In the genomic region with DNA sequence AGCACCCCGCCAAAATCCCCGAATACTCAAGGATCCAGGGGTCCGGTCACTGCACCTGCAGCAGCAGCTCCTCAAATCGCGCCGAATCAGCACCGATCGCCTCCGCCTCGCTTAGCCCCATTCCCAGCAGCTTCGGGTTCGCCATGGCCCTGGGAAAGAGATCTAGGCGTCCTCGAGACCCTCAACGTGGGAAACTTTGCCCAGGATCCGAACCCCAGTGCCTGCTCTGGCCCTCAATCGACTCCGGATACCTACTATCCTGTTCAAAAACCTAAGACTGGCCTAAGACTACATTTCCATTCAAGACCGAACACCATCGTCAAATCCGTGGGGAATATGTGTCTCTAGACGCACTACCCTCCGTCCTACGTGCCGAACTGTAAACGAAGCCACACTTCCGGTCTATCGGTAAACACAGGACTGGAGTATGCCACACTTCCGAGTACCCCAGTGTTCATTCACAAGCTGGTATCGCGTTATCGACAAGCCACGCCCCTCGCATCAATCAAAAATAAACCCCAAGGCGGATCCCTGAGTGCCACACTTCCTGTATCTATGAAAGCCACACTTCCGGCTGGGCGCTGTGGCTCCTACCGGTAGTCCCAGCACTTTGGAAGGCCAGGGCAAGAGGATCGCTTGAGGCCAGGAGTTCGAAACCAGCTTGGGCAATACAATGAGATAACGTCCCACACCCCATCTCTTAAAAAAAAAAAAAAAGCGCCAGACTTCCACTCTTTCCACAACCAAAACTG, we compare ENCODE assay signal across 1 cellular context.
TF ChIP-seq lines count a peak whose summit lies in the region.

TSS of gene PIH1D1 (minus strand) at position 385 of the 752 bp plus-strand sequence. CDS start at position 145, 240 bp downstream.

TF ChIP-seq in K562, 482 proteins besides CTCF, POLR2A, EP300 and RAD21 (continued from another document and continues in another):
- TF ChIP-seq, protein P1, sequence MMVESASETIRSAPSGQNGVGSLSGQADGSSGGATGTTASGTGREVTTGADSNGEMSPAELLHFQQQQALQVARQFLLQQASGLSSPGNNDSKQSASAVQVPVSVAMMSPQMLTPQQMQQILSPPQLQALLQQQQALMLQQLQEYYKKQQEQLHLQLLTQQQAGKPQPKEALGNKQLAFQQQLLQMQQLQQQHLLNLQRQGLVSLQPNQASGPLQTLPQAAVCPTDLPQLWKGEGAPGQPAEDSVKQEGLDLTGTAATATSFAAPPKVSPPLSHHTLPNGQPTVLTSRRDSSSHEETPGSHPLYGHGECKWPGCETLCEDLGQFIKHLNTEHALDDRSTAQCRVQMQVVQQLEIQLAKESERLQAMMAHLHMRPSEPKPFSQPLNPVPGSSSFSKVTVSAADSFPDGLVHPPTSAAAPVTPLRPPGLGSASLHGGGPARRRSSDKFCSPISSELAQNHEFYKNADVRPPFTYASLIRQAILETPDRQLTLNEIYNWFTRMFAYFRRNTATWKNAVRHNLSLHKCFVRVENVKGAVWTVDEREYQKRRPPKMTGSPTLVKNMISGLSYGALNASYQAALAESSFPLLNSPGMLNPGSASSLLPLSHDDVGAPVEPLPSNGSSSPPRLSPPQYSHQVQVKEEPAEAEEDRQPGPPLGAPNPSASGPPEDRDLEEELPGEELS (CRISPR knock-in tag; IDR thresholded peaks at IDR 0.05; ENCODE audit: borderline replicate concordance): no peak
- no peak for TF ChIP-seq NFIX (CRISPR knock-in tag; IDR thresholded peaks at IDR 0.05; ENCODE audit: low read depth)
- peak; percentile 89 for TF ChIP-seq ETV5 (CRISPR knock-in tag; IDR thresholded peaks at IDR 0.05; ENCODE audit: low read depth)
- TF ChIP-seq ZBED1 (IDR thresholded peaks at IDR 0.05): no peak
- no peak for TF ChIP-seq SREBF2 (CRISPR knock-in tag; IDR thresholded peaks at IDR 0.05)
- no peak for TF ChIP-seq HNRNPK (IDR thresholded peaks at IDR 0.05; ENCODE audit: low read depth, low read length, poor library complexity, severe bottlenecking)
- no peak for TF ChIP-seq MAFK (IDR thresholded peaks at IDR 0.05; ENCODE audit: low read length)
- TF ChIP-seq MAZ (CRISPR knock-in tag; conservative IDR thresholded peaks at IDR 0.05 in 1 of 2, IDR thresholded peaks at IDR 0.05 in 1 of 2): peak in 1 of 2 experiments; percentile 71; a peak in 2 of 4 replicates
- TF ChIP-seq CEBPG (CRISPR knock-in tag; IDR thresholded peaks at IDR 0.05): no peak
- no peak for TF ChIP-seq CEBPG (tag; conservative IDR thresholded peaks at IDR 0.05 in 1 of 2, IDR thresholded peaks at IDR 0.05 in 1 of 2)
- peak; percentile 19 to 27; a peak in 3 of 4 replicates for TF ChIP-seq ARNT (IDR thresholded peaks at IDR 0.05)
- peak; percentile 39; the same call in 1 of the 2 replicates for TF ChIP-seq TAF7 (tag; IDR thresholded peaks at IDR 0.05)
- TF ChIP-seq CAMTA2 (CRISPR knock-in tag; conservative IDR thresholded peaks at IDR 0.05): no peak
- TF ChIP-seq, protein P2, sequence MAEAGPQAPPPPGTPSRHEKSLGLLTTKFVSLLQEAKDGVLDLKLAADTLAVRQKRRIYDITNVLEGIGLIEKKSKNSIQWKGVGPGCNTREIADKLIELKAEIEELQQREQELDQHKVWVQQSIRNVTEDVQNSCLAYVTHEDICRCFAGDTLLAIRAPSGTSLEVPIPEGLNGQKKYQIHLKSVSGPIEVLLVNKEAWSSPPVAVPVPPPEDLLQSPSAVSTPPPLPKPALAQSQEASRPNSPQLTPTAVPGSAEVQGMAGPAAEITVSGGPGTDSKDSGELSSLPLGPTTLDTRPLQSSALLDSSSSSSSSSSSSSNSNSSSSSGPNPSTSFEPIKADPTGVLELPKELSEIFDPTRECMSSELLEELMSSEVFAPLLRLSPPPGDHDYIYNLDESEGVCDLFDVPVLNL (CRISPR knock-in tag; IDR thresholded peaks at IDR 0.05; ENCODE audit: low read depth): no peak
- TF ChIP-seq ZNF282 (CRISPR knock-in tag; IDR thresholded peaks at IDR 0.05): no peak
- TF ChIP-seq POLR2G (IDR thresholded peaks at IDR 0.05; ENCODE audit: low read depth, low read length): peak; percentile 66
- no peak for TF ChIP-seq KLF16 (IDR thresholded peaks at IDR 0.05)
- TF ChIP-seq CHD1 (IDR thresholded peaks at IDR 0.05; ENCODE audit: low read length): no peak
- TF ChIP-seq ZNF707 (CRISPR knock-in tag; conservative IDR thresholded peaks at IDR 0.05): no peak
- TF ChIP-seq ZMIZ1 (IDR thresholded peaks at IDR 0.05; ENCODE audit: low read depth in 2 of 2, low read length in 2 of 2): no peak
- no peak for TF ChIP-seq ZNF24 (IDR thresholded peaks at IDR 0.05)
- TF ChIP-seq PTRF (tag; IDR thresholded peaks at IDR 0.05): no peak
- TF ChIP-seq HSF4 (CRISPR knock-in tag; IDR thresholded peaks at IDR 0.05; ENCODE audit: borderline replicate concordance): no peak
- no peak for TF ChIP-seq ZNF232 (CRISPR knock-in tag; IDR thresholded peaks at IDR 0.05)
- TF ChIP-seq ZKSCAN8 (CRISPR knock-in tag; IDR thresholded peaks at IDR 0.05): no peak
- TF ChIP-seq KAT2B (IDR thresholded peaks at IDR 0.05; ENCODE audit: low read depth, low read length): no peak
- TF ChIP-seq BACH1 (tag; IDR thresholded peaks at IDR 0.05): no peak
- TF ChIP-seq, protein P3, sequence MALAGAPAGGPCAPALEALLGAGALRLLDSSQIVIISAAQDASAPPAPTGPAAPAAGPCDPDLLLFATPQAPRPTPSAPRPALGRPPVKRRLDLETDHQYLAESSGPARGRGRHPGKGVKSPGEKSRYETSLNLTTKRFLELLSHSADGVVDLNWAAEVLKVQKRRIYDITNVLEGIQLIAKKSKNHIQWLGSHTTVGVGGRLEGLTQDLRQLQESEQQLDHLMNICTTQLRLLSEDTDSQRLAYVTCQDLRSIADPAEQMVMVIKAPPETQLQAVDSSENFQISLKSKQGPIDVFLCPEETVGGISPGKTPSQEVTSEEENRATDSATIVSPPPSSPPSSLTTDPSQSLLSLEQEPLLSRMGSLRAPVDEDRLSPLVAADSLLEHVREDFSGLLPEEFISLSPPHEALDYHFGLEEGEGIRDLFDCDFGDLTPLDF (CRISPR knock-in tag; IDR thresholded peaks at IDR 0.05): no peak
- TF ChIP-seq FOXK1 (CRISPR knock-in tag; IDR thresholded peaks at IDR 0.05; ENCODE audit: borderline replicate concordance): peak; percentile 85; the same call in 1 of the 2 replicates
- TF ChIP-seq ZBTB33 (CRISPR knock-in tag; IDR thresholded peaks at IDR 0.05): no peak
- no peak for TF ChIP-seq ZNF780A (CRISPR knock-in tag; IDR thresholded peaks at IDR 0.05)
- no peak for TF ChIP-seq TCF15 (CRISPR knock-in tag; IDR thresholded peaks at IDR 0.05)
- TF ChIP-seq, protein P4, sequence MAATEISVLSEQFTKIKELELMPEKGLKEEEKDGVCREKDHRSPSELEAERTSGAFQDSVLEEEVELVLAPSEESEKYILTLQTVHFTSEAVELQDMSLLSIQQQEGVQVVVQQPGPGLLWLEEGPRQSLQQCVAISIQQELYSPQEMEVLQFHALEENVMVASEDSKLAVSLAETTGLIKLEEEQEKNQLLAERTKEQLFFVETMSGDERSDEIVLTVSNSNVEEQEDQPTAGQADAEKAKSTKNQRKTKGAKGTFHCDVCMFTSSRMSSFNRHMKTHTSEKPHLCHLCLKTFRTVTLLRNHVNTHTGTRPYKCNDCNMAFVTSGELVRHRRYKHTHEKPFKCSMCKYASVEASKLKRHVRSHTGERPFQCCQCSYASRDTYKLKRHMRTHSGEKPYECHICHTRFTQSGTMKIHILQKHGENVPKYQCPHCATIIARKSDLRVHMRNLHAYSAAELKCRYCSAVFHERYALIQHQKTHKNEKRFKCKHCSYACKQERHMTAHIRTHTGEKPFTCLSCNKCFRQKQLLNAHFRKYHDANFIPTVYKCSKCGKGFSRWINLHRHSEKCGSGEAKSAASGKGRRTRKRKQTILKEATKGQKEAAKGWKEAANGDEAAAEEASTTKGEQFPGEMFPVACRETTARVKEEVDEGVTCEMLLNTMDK (IDR thresholded peaks at IDR 0.05; ENCODE audit: borderline replicate concordance, insufficient read depth, low read depth, low read length, poor library complexity, severe bottlenecking): no peak
- no peak for TF ChIP-seq HMG20B (CRISPR knock-in tag; IDR thresholded peaks at IDR 0.05)
- TF ChIP-seq PCBP2 (IDR thresholded peaks at IDR 0.05; ENCODE audit: low read depth, low read length, poor library complexity, severe bottlenecking): no peak
- no peak for TF ChIP-seq CBFA2T2 (conservative IDR thresholded peaks at IDR 0.05)
- TF ChIP-seq ZNF766 (CRISPR knock-in tag; conservative IDR thresholded peaks at IDR 0.05): peak; percentile 92
- 0 out of 2 replicates have a peak, but pooled peaks have one; percentile 54 for TF ChIP-seq ZNF589 (CRISPR knock-in tag; IDR thresholded peaks at IDR 0.05; ENCODE audit: low read depth)
- TF ChIP-seq ZNF408 (CRISPR knock-in tag; IDR thresholded peaks at IDR 0.05; ENCODE audit: low read depth): no peak
- TF ChIP-seq KAT7 (CRISPR knock-in tag; IDR thresholded peaks at IDR 0.05; ENCODE audit: borderline replicate concordance): 0 out of 2 replicates have a peak, but pooled peaks have one; percentile 57
- TF ChIP-seq, protein P5, sequence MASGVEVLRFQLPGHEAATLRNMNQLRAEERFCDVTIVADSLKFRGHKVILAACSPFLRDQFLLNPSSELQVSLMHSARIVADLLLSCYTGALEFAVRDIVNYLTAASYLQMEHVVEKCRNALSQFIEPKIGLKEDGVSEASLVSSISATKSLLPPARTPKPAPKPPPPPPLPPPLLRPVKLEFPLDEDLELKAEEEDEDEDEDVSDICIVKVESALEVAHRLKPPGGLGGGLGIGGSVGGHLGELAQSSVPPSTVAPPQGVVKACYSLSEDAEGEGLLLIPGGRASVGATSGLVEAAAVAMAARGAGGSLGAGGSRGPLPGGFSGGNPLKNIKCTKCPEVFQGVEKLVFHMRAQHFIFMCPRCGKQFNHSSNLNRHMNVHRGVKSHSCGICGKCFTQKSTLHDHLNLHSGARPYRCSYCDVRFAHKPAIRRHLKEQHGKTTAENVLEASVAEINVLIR (CRISPR knock-in tag; IDR thresholded peaks at IDR 0.05): no peak
- TF ChIP-seq HOMEZ (CRISPR knock-in tag; IDR thresholded peaks at IDR 0.05): no peak
- no peak for TF ChIP-seq ZNF175 (CRISPR knock-in tag; IDR thresholded peaks at IDR 0.05; ENCODE audit: low read depth)
